Comparison of ENCODE assay signal across 17 cellular contexts in the genomic region with DNA sequence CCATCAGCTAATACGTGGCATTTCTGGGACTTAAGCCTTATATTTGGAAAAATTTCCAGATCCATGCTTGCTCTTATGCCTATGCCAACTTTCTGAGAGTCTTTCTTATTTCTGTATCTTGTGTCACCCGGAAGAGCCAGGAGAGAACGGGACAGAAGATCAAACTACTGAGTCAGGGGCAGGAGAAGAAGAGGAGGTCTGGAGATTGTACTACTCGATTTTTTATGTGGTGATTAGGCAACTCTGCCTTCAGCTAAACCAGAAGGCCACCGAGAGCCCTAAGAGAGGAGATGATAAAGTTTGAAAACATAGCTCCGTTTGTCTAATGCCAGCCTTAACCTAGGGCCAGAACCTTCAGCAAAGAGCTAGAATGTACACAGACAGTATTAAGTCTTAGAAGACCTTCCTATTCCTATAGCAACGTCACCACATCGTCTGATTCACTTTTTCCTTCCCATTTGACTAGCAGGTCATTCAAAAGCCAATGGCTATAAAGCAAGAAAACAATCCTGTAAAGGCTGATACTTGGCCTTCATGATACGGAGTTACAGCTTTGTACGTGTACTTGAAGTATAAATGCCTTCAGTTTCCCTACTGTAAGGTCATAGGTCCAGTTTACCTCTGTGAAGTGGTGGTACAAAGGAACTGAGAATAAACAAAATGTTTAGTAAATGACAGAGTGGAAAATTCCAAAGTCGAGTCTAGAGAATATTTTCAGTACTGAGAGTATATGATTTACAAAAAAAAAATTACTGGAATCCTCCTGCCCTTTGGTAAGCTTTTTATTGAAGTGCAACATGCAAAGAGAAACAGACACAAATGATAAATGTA.
DNase-seq lines count a peak whose midpoint lies in the region; ATAC-seq, FAIRE-seq and TF ChIP-seq lines count a peak whose summit lies in the region.
"Had no signal": no experiment of that assay in that cellular context is flagged by ENCODE, and none has a peak within 500 bp of the region (broad histone marks: within the 10 kb centered on the region; RNA-seq: fewer than 3 reads in every experiment).

No MANE protein-coding gene starts in this region.

- DNase-seq in GM12892 (ENCODE audit: insufficient read length): no peak
- DNase-seq in Peyer's patch: no peak
- peak; percentile 23 for DNase-seq in dedifferentiated amniotic fluid mesenchymal stem cell (ENCODE audit: extremely low spot score)
- no peak for DNase-seq in psoas muscle
- no peak for DNase-seq in SW480 (ENCODE audit: low spot score)
- no peak for DNase-seq in NCI-H748 treated with DMSO at 0.1 percent for 48 hours (lab: John Stamatoyannopoulos, UW)
- DNase-seq: DND-41; effector CD4-positive, alpha-beta T cell; midbrain; NCI-H187 treated with DMSO at 0.1 percent for 48 hours; ovary had no signal

- ATAC-seq in psoas muscle (peak in 3 of 4 donors; percentile 25 to 63 (median 54)), HG02884 (IDR thresholded peaks at IDR 0.05; ENCODE audit: unreplicated experiment) (no peak)
- ATAC-seq: SK-N-SH treated with all-trans-retinoic acid at 6 μM for 48 hours had no signal

- H3K4me3 ChIP-seq in Peyer's patch: no peak overlapping the region
- H3K4me3 ChIP-seq in psoas muscle: no peak overlapping the region
- H3K4me3 ChIP-seq: BLaER1, breast epithelium, ovary, PC-9 had no signal

- peak overlapping the region in 3 of 4 donors; percentile 23 to 60 (median 30) for H3K27ac ChIP-seq in Peyer's patch
- no peak overlapping the region for H3K27ac ChIP-seq in psoas muscle
- H3K27ac ChIP-seq: BLaER1, breast epithelium, ovary, PC-9, VCaP had no signal

- FAIRE-seq in GM12892 (lab: Jason Lieb, UNC): peak; percentile 74

- TF ChIP-seq POLR2A in GM12892 (IDR thresholded peaks at IDR 0.05; ENCODE audit: low read depth, low read length) (no peak), Peyer's patch (IDR thresholded peaks at IDR 0.05) (no peak)

- WGBS in psoas muscle, 3 donors: 63 to 84% (median 64%) methylated on average over 11 of the region's 11 CpGs

- TF ChIP-seq CTCF in Peyer's patch (IDR thresholded peaks at IDR 0.05) (no peak), psoas muscle (IDR thresholded peaks at IDR 0.05) (no peak)

- no peaks in the 10 kb centered on the region for H3K36me3 ChIP-seq in Peyer's patch
- no peaks in the 10 kb centered on the region for H3K36me3 ChIP-seq in psoas muscle (ENCODE audit: insufficient read depth in 1 of 2, low read depth in 1 of 2)
- H3K36me3 ChIP-seq: BLaER1, breast epithelium, ovary had no signal

- intact Hi-C loops in psoas muscle (cut with DNase I): no loop called here

- H3K9me3 ChIP-seq in Peyer's patch (no peaks in the 10 kb centered on the region), psoas muscle (no peaks in the 10 kb centered on the region)
- H3K9me3 ChIP-seq: BLaER1, breast epithelium, ovary had no signal

- H3K4me1 ChIP-seq in Peyer's patch: peaks cover 0 to 15% (median 2%) of the 10 kb centered on the region in 4 donors
- H3K4me1 ChIP-seq in psoas muscle: peaks cover 85% of the 10 kb centered on the region

- H3K27me3 ChIP-seq in Peyer's patch (no peaks in the 10 kb centered on the region), psoas muscle (ENCODE audit: insufficient read depth in 3 of 3, low read length in 2 of 3) (no peaks in the 10 kb centered on the region)
- H3K27me3 ChIP-seq: BLaER1, breast epithelium, ovary had no signal
